ENCODE assay signal across 13 cellular contexts in the genomic region with DNA sequence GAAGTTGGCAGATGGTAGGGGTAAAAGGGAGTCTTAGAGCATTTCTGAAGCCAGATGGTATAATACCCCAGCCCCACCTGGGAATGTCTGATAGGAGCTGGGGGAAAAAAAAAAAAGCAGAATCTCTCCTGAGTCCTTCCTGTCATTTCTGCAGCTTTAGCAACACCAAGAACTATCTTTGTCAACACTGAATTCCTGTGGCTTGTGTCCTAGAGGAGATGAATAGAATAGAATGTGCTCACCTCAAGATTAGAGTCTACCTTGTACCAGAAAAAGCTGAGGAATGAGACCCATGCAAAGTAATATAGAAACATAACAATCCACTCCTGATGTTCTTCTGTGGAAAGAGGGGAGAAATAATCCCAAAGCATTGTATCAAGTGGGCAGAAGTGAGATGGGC.
DNase-seq lines count a peak whose midpoint lies in the region; ATAC-seq and TF ChIP-seq lines count a peak whose summit lies in the region.
"Had no signal": no experiment of that assay in that cellular context is flagged by ENCODE, and none has a peak within 500 bp of the region (broad histone marks: within the 10 kb centered on the region; RNA-seq: fewer than 3 reads in every experiment).

No MANE protein-coding gene starts in this region.

- TF ChIP-seq POLR2A in vagina (IDR thresholded peaks at IDR 0.05), result no peak

- POLR2A ChIA-PET in CD8-positive, alpha-beta memory T cell (lab: Charles Lee), result no interaction called here

- no peaks in the 10 kb centered on the region for H4K20me1 ChIP-seq in Loucy (ENCODE audit: insufficient read depth, low read length, poor library complexity, severe bottlenecking)

- H3K36me3 ChIP-seq in CD8-positive, alpha-beta memory T cell (ENCODE audit: insufficient read depth, low read length), result peaks cover 16% of the 10 kb centered on the region
- H3K36me3 ChIP-seq in Loucy (ENCODE audit: insufficient read depth, low read length) (peaks cover 33% of the 10 kb centered on the region; the same call in 1 of the 2 replicates), vagina (peaks cover 0 to 16% of the 10 kb centered on the region in 2 donors), SJCRH30 (peaks cover 24% of the 10 kb centered on the region)

- H3K27ac Mint-ChIP-seq in CD8-positive, alpha-beta memory T cell, result peak overlapping the region; percentile 0 to 79 (median 38)
- peak overlapping the region; percentile 71 for H3K27ac Mint-ChIP-seq in activated T-helper 17 cell treated with anti-CD3 and anti-CD28 coated beads, Interleukin-2, amount 50 U/mL, for 72 hours
- H3K27ac Mint-ChIP-seq in mesothelial cell of epicardium, result peak overlapping the region; percentile 24
- H3K27ac Mint-ChIP-seq: neural progenitor cell had no signal

- ATAC-seq in activated T-helper 17 cell treated with anti-CD3 and anti-CD28 coated beads, Interleukin-2, amount 50 U/mL, for 72 hours (replicated peaks), result no peak

- H3K4me3 ChIP-seq in CD8-positive, alpha-beta memory T cell (ENCODE audit: low read length), result no peak overlapping the region
- H3K4me3 ChIP-seq in Loucy (ENCODE audit: low read length, poor library complexity, severe bottlenecking) (no peak overlapping the region), vagina (no peak overlapping the region), SJCRH30 (no peak overlapping the region)
- H3K4me3 ChIP-seq: BLaER1 treated with 17β-estradiol and CSF1 and Interleukin-3, amounts not matched to agents 10 nM and 100 nM; neural progenitor cell; stomach had no signal

- H3K27me3 ChIP-seq in CD8-positive, alpha-beta memory T cell (ENCODE audit: insufficient read depth, low read length, poor library complexity, severe bottlenecking), result no peaks in the 10 kb centered on the region
- H3K27me3 ChIP-seq in Loucy (ENCODE audit: insufficient read depth, low read length, poor library complexity, severe bottlenecking) (no peaks in the 10 kb centered on the region), vagina (no peaks in the 10 kb centered on the region), SJCRH30 (no peaks in the 10 kb centered on the region)
- H3K27me3 ChIP-seq: BLaER1 treated with 17β-estradiol and CSF1 and Interleukin-3, amounts not matched to agents 10 nM and 100 nM; neural progenitor cell; stomach had no signal

- CTCF ChIA-PET in CD8-positive, alpha-beta memory T cell (lab: Charles Lee), result no interaction called here

- H3K36me3 Mint-ChIP-seq in CD8-positive, alpha-beta memory T cell, result peaks cover 0 to 51% (median 20%) of the 10 kb centered on the region in 3 donors
- peaks cover 58% of the 10 kb centered on the region for H3K36me3 Mint-ChIP-seq in activated T-helper 17 cell treated with anti-CD3 and anti-CD28 coated beads, Interleukin-2, amount 50 U/mL, for 72 hours (ENCODE audit: low read depth)
- peaks cover 25% of the 10 kb centered on the region for H3K36me3 Mint-ChIP-seq in mesothelial cell of epicardium

- DNase-seq in CD8-positive, alpha-beta memory T cell, result no peak
- no peak for DNase-seq in mesothelial cell of epicardium (ENCODE audit: low spot score in 2 of 2, unreplicated experiment in 2 of 2)
- DNase-seq in HuH-7 (ENCODE audit: low spot score), result no peak
- DNase-seq in vagina (ENCODE audit: extremely low spot score in 2 of 2), result no peak
- no peak for DNase-seq in effector CD8-positive, alpha-beta T cell (lab: John Stamatoyannopoulos, UW)
- no peak for DNase-seq in SJCRH30
- DNase-seq: NCI-H1417, SIG-M5, stomach had no signal

- H3K9me3 ChIP-seq in CD8-positive, alpha-beta memory T cell (ENCODE audit: low read length), result no peaks in the 10 kb centered on the region
- H3K9me3 ChIP-seq in Loucy (ENCODE audit: insufficient read depth, low read depth, low read length) (no peaks in the 10 kb centered on the region), vagina (no peaks in the 10 kb centered on the region), SJCRH30 (replicated peaks) (no peaks in the 10 kb centered on the region)
- H3K9me3 ChIP-seq: BLaER1 treated with 17β-estradiol and CSF1 and Interleukin-3, amounts not matched to agents 10 nM and 100 nM; stomach had no signal

- peak overlapping the region; percentile 98 for H3K9ac ChIP-seq in Loucy (ENCODE audit: low read depth, low read length, poor library complexity, severe bottlenecking)
- H3K9ac ChIP-seq: BLaER1 treated with 17β-estradiol and CSF1 and Interleukin-3, amounts not matched to agents 10 nM and 100 nM; neural progenitor cell had no signal

- H3K9me2 ChIP-seq in Loucy (replicated peaks; ENCODE audit: low read depth, low read length), result no peaks in the 10 kb centered on the region

- no peaks in the 10 kb centered on the region for H3K9me3 Mint-ChIP-seq in CD8-positive, alpha-beta memory T cell
- no peaks in the 10 kb centered on the region for H3K9me3 Mint-ChIP-seq in activated T-helper 17 cell treated with anti-CD3 and anti-CD28 coated beads, Interleukin-2, amount 50 U/mL, for 72 hours
- H3K9me3 Mint-ChIP-seq in mesothelial cell of epicardium, result no peaks in the 10 kb centered on the region
- H3K9me3 Mint-ChIP-seq: neural progenitor cell had no signal

- intact Hi-C loops in vagina (cut with DNase I), result no loop called here

- TF ChIP-seq CTCF in Loucy (conservative IDR thresholded peaks at IDR 0.05; ENCODE audit: low read length) (no peak), mesothelial cell of epicardium (IDR thresholded peaks at IDR 0.05; ENCODE audit: unreplicated experiment) (no peak), vagina (IDR thresholded peaks at IDR 0.05) (no peak)

- H3K4me1 ChIP-seq in CD8-positive, alpha-beta memory T cell (ENCODE audit: insufficient read depth, low read length), result peaks cover 6% of the 10 kb centered on the region
- H3K4me1 ChIP-seq in Loucy (ENCODE audit: insufficient read depth, low read length, poor library complexity, severe bottlenecking) (peaks cover 63% of the 10 kb centered on the region), vagina (no peaks in the 10 kb centered on the region), SJCRH30 (peaks cover 2% of the 10 kb centered on the region)
- H3K4me1 ChIP-seq: neural progenitor cell, stomach had no signal

- H3K4me3 Mint-ChIP-seq in CD8-positive, alpha-beta memory T cell, result no peak overlapping the region
- H3K4me3 Mint-ChIP-seq in activated T-helper 17 cell treated with anti-CD3 and anti-CD28 coated beads, Interleukin-2, amount 50 U/mL, for 72 hours, result no peak overlapping the region
- H3K4me3 Mint-ChIP-seq in mesothelial cell of epicardium, result no peak overlapping the region
- H3K4me3 Mint-ChIP-seq: neural progenitor cell had no signal

- H3K4me1 Mint-ChIP-seq in CD8-positive, alpha-beta memory T cell, result peaks cover 4 to 14% (median 13%) of the 10 kb centered on the region in 3 donors
- H3K4me1 Mint-ChIP-seq in activated T-helper 17 cell treated with anti-CD3 and anti-CD28 coated beads, Interleukin-2, amount 50 U/mL, for 72 hours, result peaks cover 31% of the 10 kb centered on the region
- H3K4me1 Mint-ChIP-seq in mesothelial cell of epicardium, result peaks cover 17% of the 10 kb centered on the region
- H3K4me1 Mint-ChIP-seq: neural progenitor cell had no signal

- H3F3A ChIP-seq in Loucy (ENCODE audit: low read depth), result peaks cover 8% of the 10 kb centered on the region; the same call in 1 of the 2 replicates

- no peaks in the 10 kb centered on the region for H3K27me3 Mint-ChIP-seq in CD8-positive, alpha-beta memory T cell
- H3K27me3 Mint-ChIP-seq in activated T-helper 17 cell treated with anti-CD3 and anti-CD28 coated beads, Interleukin-2, amount 50 U/mL, for 72 hours, result no peaks in the 10 kb centered on the region
- no peaks in the 10 kb centered on the region for H3K27me3 Mint-ChIP-seq in mesothelial cell of epicardium (ENCODE audit: low read depth)

- peaks cover 59% of the 10 kb centered on the region for H3K79me2 ChIP-seq in Loucy (ENCODE audit: insufficient read depth, low read length)

- H3K27ac ChIP-seq in CD8-positive, alpha-beta memory T cell (ENCODE audit: low read depth, low read length), result no peak overlapping the region
- H3K27ac ChIP-seq in vagina (no peak overlapping the region), SJCRH30 (no peak overlapping the region)
- H3K27ac ChIP-seq: neural progenitor cell, stomach had no signal

- peak overlapping the region; percentile 90 for H3K4me2 ChIP-seq in Loucy (ENCODE audit: low read depth, low read length, poor library complexity, severe bottlenecking)
- H3K4me2 ChIP-seq: neural progenitor cell had no signal

- H2AFZ ChIP-seq in Loucy (ENCODE audit: low read length), result no peak overlapping the region
- H2AFZ ChIP-seq: neural progenitor cell had no signal
